13 cellular contexts compared by ENCODE assay signal in the genomic region with DNA sequence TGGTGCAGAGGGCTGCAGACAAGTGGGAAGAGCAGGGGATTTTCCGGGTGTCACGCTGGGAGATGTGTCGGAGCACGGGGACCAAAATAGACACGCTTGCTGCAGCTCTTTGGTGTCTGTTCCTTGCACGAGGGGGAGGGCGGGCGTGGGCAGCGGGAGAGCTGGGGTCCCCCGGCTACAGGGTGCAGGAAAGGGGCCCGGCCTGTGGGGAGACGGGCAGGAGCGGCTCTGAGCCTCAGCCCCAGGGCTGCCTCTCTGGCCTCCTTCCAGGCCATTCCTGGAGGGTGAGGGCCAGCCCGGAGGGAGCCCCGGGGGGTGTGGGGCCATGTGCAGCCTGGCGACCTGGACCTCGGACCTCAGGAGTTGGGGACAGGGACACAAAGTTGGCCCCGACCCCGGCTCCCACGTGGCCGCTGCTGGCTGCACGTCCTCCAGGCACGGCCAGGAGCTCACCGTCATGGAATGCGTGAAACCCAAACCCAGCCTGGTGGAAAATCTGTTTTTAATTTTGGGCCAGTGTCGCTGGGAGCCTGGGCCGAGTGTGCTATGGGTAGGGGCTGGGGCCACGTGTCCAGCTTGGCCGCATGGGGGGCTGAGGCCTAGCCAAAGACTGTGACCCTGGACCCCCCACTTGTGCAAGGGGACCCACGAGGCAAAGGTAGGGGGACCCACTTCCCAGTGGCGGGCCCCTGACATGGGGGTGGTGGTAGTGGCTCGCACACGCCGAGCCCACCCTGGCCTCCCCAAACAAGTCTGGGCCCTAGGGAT. TPM values are rescaled to one million over a fixed set of nuclear protein-coding genes. Genes with fewer than 3 reads are reported as not detected.
DNase-seq lines count a peak whose midpoint lies in the region; ATAC-seq, FAIRE-seq and TF ChIP-seq lines count a peak whose summit lies in the region.
"Had no signal": no experiment of that assay in that cellular context is flagged by ENCODE, and none has a peak within 500 bp of the region (broad histone marks: within the 10 kb centered on the region; RNA-seq: fewer than 3 reads in every experiment).

No MANE protein-coding gene starts in this region.

- no peaks in the 10 kb centered on the region for H3K27me3 ChIP-seq in astrocyte (ENCODE audit: insufficient read depth, low read length)

- FAIRE-seq in astrocyte (lab: Jason Lieb, UNC): peak; percentile 56

- H3K4me1 Mint-ChIP-seq in astrocyte (ENCODE audit: low read depth, unreplicated experiment) (peaks cover 11% of the 10 kb centered on the region), progenitor cell of endocrine pancreas (ENCODE audit: low read depth) (peaks cover 5% of the 10 kb centered on the region)

- peaks cover 3% of the 10 kb centered on the region for H3K9me3 ChIP-seq in astrocyte (ENCODE audit: insufficient read depth, low read depth, low read length)

- H3K36me3 ChIP-seq in astrocyte (ENCODE audit: insufficient read depth, low read length): no peaks in the 10 kb centered on the region

- ATAC-seq in left ventricle myocardium superior: peak; percentile 36
- ATAC-seq: activated CD8-positive, alpha-beta T cell treated with anti-CD3 and anti-CD28 coated beads, Interleukin-2, amount 10 ng/mL, durations not matched to agents 7 days and 5 days had no signal

- intact Hi-C loops in left ventricle myocardium superior (cut with micrococcal nuclease): no loop called here

- peak; percentile 64 for DNase-seq in Daoy (ENCODE audit: low read depth)
- DNase-seq in astrocyte (ENCODE audit: low read depth): peak; percentile 68
- DNase-seq in left ventricle myocardium superior: peak; percentile 83
- no peak for DNase-seq in COLO829 (ENCODE audit: low spot score)
- DNase-seq in progenitor cell of endocrine pancreas (ENCODE audit: low spot score, unreplicated experiment): no peak
- DNase-seq in LoVo (ENCODE audit: low spot score): no peak
- DNase-seq in germinal center (ENCODE audit: low spot score): no peak
- DNase-seq: activated CD8-positive, alpha-beta T cell treated with anti-CD3 and anti-CD28 coated beads, Interleukin-2, amount 10 ng/mL, durations not matched to agents 7 days and 5 days; DND-41; effector CD8-positive, alpha-beta T cell; NCI-H526 had no signal

- H3K4me3 Mint-ChIP-seq in astrocyte (ENCODE audit: unreplicated experiment) (no peak overlapping the region), progenitor cell of endocrine pancreas (ENCODE audit: low read depth) (no peak overlapping the region)
- H3K4me3 Mint-ChIP-seq: activated CD8-positive, alpha-beta T cell treated with anti-CD3 and anti-CD28 coated beads, Interleukin-2, amount 10 ng/mL, durations not matched to agents 7 days and 5 days; naive thymus-derived CD4-positive, alpha-beta T cell had no signal

- H3K27ac ChIP-seq in astrocyte (ENCODE audit: low read depth, low read length): peak overlapping the region; percentile 76
- peak overlapping the region in 19 of 21 experiments; percentile 1 to 93 (median 57) for H3K27ac ChIP-seq in skin epidermis

- TF ChIP-seq CTCF in astrocyte (IDR thresholded peaks at IDR 0.05; ENCODE audit: insufficient read depth, low read depth, low read length) (no peak), progenitor cell of endocrine pancreas (IDR thresholded peaks at IDR 0.05; ENCODE audit: unreplicated experiment) (no peak)

- peak overlapping the region; percentile 5 for H3K4me3 ChIP-seq in astrocyte (ENCODE audit: insufficient read depth, low read depth, low read length)
- no peak overlapping the region for H3K4me3 ChIP-seq in skin epidermis

- peaks cover 4% of the 10 kb centered on the region for H3K36me3 Mint-ChIP-seq in astrocyte (ENCODE audit: low read depth, unreplicated experiment)
- no peaks in the 10 kb centered on the region for H3K36me3 Mint-ChIP-seq in progenitor cell of endocrine pancreas (ENCODE audit: insufficient read depth)
- H3K36me3 Mint-ChIP-seq: naive thymus-derived CD4-positive, alpha-beta T cell had no signal

- H3K4me2 ChIP-seq in astrocyte (ENCODE audit: low read length): peak overlapping the region; percentile 71

- peak overlapping the region; percentile 70 for H3K9ac ChIP-seq in astrocyte (ENCODE audit: low read length)

- H3K4me1 ChIP-seq in astrocyte (ENCODE audit: insufficient read depth, low read length): peaks cover 77% of the 10 kb centered on the region

- H4K20me1 ChIP-seq in astrocyte (ENCODE audit: insufficient read depth, low read length): peaks cover 84% of the 10 kb centered on the region

- no peak overlapping the region for H2AFZ ChIP-seq in astrocyte (ENCODE audit: low read depth, low read length)

- peaks cover 93% of the 10 kb centered on the region for H3K79me2 ChIP-seq in astrocyte (ENCODE audit: insufficient read depth, low read length)

- H3K9me3 Mint-ChIP-seq in astrocyte (ENCODE audit: unreplicated experiment) (no peaks in the 10 kb centered on the region), progenitor cell of endocrine pancreas (ENCODE audit: low read depth) (no peaks in the 10 kb centered on the region)
- H3K9me3 Mint-ChIP-seq: naive thymus-derived CD4-positive, alpha-beta T cell had no signal

- H3K27me3 Mint-ChIP-seq in astrocyte (ENCODE audit: low read depth, unreplicated experiment) (no peaks in the 10 kb centered on the region), progenitor cell of endocrine pancreas (no peaks in the 10 kb centered on the region)
- H3K27me3 Mint-ChIP-seq: naive thymus-derived CD4-positive, alpha-beta T cell had no signal

- H3K27ac Mint-ChIP-seq in astrocyte (ENCODE audit: unreplicated experiment) (peak overlapping the region; percentile 34), progenitor cell of endocrine pancreas (no peak overlapping the region)
- H3K27ac Mint-ChIP-seq: activated CD8-positive, alpha-beta T cell treated with anti-CD3 and anti-CD28 coated beads, Interleukin-2, amount 10 ng/mL, durations not matched to agents 7 days and 5 days; naive thymus-derived CD4-positive, alpha-beta T cell had no signal

RNA-seq across cellular contexts. Expression of a gene that starts 6.6 kb away (rescaled TPM):
- total RNA-seq in Daoy (2014; rRNA removed; shearing (Covaris generic)): 16.5 and 18.3 TPM in 2 replicates
- 264 and 273 TPM in 2 replicates for total RNA-seq in astrocyte
- 10.5 TPM for total RNA-seq in left ventricle myocardium superior
- total RNA-seq in progenitor cell of endocrine pancreas: 166 and 170 TPM in 2 replicates

RNA-seq across cellular contexts. Expression of a gene that starts 49.6 kb away (rescaled TPM):
- total RNA-seq in Daoy (2014; rRNA removed; shearing (Covaris generic)): 0.29 TPM in 1 of 2 replicates, not detected in the other
- total RNA-seq in astrocyte (3.4 and 5.7 TPM in 2 replicates), left ventricle myocardium superior (0.05 TPM), progenitor cell of endocrine pancreas (0.07 and 0.19 TPM in 2 replicates)
- total RNA-seq: activated CD8-positive, alpha-beta T cell treated with anti-CD3 and anti-CD28 coated beads, Interleukin-2, amount 10 ng/mL, durations not matched to agents 7 days and 5 days had no signal

Comparison
In these comparisons a context has a peak if more than half of its experiments do, and no peak if none do; other contexts are left out.
1. DNase-seq: peak in Daoy (single experiment), astrocyte (single experiment) and left ventricle myocardium superior (single experiment); none in COLO829 (single experiment), progenitor cell of endocrine pancreas (single experiment), LoVo (single experiment) and germinal center (single experiment).